Comparison of ENCODE assay signal across 20 cellular contexts in the genomic region with DNA sequence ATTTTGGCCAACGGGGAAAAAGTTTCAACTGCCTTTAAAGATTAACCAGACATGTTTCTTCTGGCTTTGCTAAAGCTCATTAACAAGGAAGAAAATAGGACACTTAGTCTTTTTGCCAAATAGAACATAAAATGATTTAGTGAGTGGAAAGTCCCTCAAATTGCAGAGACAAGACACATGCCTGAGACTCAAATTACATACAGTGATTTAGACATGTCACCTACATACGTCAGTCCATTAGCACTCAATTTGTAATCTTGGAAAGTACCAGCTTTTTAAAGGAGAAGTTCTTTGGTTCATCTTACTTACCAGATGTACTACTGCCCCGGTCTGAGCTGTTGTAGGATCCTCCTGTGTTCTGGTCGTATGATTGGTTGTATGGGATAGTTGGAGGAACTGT.
DNase-seq lines count a peak whose midpoint lies in the region; ATAC-seq, FAIRE-seq and TF ChIP-seq lines count a peak whose summit lies in the region.
"Had no signal": no experiment of that assay in that cellular context is flagged by ENCODE, and none has a peak within 500 bp of the region (broad histone marks: within the 10 kb centered on the region; RNA-seq: fewer than 3 reads in every experiment).

No MANE protein-coding gene starts in this region.

- no peaks in the 10 kb centered on the region for H3K27me3 ChIP-seq in GM12878 (replicated peaks in 1 of 2; ENCODE audit: control insufficient read depth in 2 of 2, insufficient read depth in 2 of 2, low read length in 1 of 2)
- H3K27me3 ChIP-seq in hepatocyte = no peaks in the 10 kb centered on the region
- no peaks in the 10 kb centered on the region for H3K27me3 ChIP-seq in spleen (replicated peaks in 1 of 7)
- H3K27me3 ChIP-seq in gastrocnemius medialis = no peaks in the 10 kb centered on the region
- H3K27me3 ChIP-seq: sigmoid colon, testis had no signal

- H3K4me3 ChIP-seq in GM12878 = no peak overlapping the region
- no peak overlapping the region for H3K4me3 ChIP-seq in hepatocyte
- no peak overlapping the region for H3K4me3 ChIP-seq in spleen
- H3K4me3 ChIP-seq in gastrocnemius medialis = no peak overlapping the region
- H3K4me3 ChIP-seq: sigmoid colon, testis had no signal

- POLR2A ChIA-PET in GM12878 (lab: Charles Lee) = interaction anchor here (0.8 to 1.1 kb wide), 2 partner anchors 9 to 290 kb away, joined by 3 read pairs; no protein-coding TSS in a partner anchor

- ATAC-seq in GM19463 (IDR thresholded peaks at IDR 0.05; ENCODE audit: unreplicated experiment) (peak; percentile 76), GM12878 (peak; percentile 94), gastrocnemius medialis (no peak)
- ATAC-seq: HepG2 had no signal

- TF ChIP-seq CTCF in GM12878 (IDR thresholded peaks at IDR 0.05 in 2 of 3, conservative IDR thresholded peaks at IDR 0.05 in 1 of 3; ENCODE audit: control insufficient read depth in 2 of 3, extremely low read depth in 1 of 3, insufficient read depth in 1 of 3, low read depth in 3 of 3, low read length in 3 of 3) = no peak
- no peak for TF ChIP-seq CTCF in hepatocyte (IDR thresholded peaks at IDR 0.05; ENCODE audit: poor library complexity)
- TF ChIP-seq CTCF in spleen (IDR thresholded peaks at IDR 0.05 in 8 of 11, conservative IDR thresholded peaks at IDR 0.05 in 3 of 11) = no peak
- TF ChIP-seq CTCF in gastrocnemius medialis (IDR thresholded peaks at IDR 0.05 in 4 of 5, conservative IDR thresholded peaks at IDR 0.05 in 1 of 5) = no peak

- FAIRE-seq in GM12878 (lab: Jason Lieb, UNC) = peak; percentile 18
- FAIRE-seq: GM18507, HepG2 had no signal

- peak; percentile 63 to 65; a peak in 2 of 4 replicates for TF ChIP-seq EP300 in GM12878 (IDR thresholded peaks at IDR 0.05; ENCODE audit: borderline replicate concordance in 1 of 2, control insufficient read depth in 1 of 2, low read depth in 2 of 2, low read length in 2 of 2)

- WGBS in GM12878 (ENCODE audit: insufficient coverage, insufficient replicate concordance, low lambda C conversion rate, missing lambda C conversion rate) = 32% methylated on average over 4 of the region's 4 CpGs
- WGBS in hepatocyte (ENCODE audit: low lambda C conversion rate, missing lambda C conversion rate) = 60% methylated on average over 4 of the region's 4 CpGs
- WGBS in spleen, 5 donors = 59 to 85% (median 78%) methylated on average over 4 of the region's 4 CpGs

- H3K36me3 ChIP-seq in GM12878 (ENCODE audit: control insufficient read depth in 2 of 2, insufficient read depth in 2 of 2, low read length in 1 of 2) (no peaks in the 10 kb centered on the region), hepatocyte (replicated peaks; ENCODE audit: insufficient read depth, low read depth) (peaks cover 4% of the 10 kb centered on the region), spleen (no peaks in the 10 kb centered on the region), gastrocnemius medialis (no peaks in the 10 kb centered on the region)

- H3K9me2 ChIP-seq in hepatocyte (replicated peaks; ENCODE audit: insufficient read depth) = no peaks in the 10 kb centered on the region
- H3K9me2 ChIP-seq: SK-N-SH had no signal

- CTCF ChIA-PET in GM12878 (lab: Yijun Ruan, JAX) = interaction anchor here (0.7 to 6.5 kb wide), 6 partner anchors 8 to 399 kb away, joined by 3 to 43 read pairs (median 4); no protein-coding TSS in a partner anchor

- TF ChIP-seq POLR2A in GM12878 (IDR thresholded peaks at IDR 0.05; ENCODE audit: low read depth, low read length) (no peak), spleen (IDR thresholded peaks at IDR 0.05) (no peak), gastrocnemius medialis (IDR thresholded peaks at IDR 0.05) (no peak)

- H3K4me2 ChIP-seq in GM12878 (ENCODE audit: control insufficient read depth, insufficient read depth) (no peak overlapping the region), hepatocyte (no peak overlapping the region)
- H3K4me2 ChIP-seq: SK-N-SH had no signal

- H3K9me3 ChIP-seq in GM12878 (replicated peaks; ENCODE audit: control insufficient read depth, insufficient read depth, low read length) (no peaks in the 10 kb centered on the region), hepatocyte (ENCODE audit: low read depth) (no peaks in the 10 kb centered on the region), spleen (no peaks in the 10 kb centered on the region), gastrocnemius medialis (no peaks in the 10 kb centered on the region)
- H3K9me3 ChIP-seq: sigmoid colon, SK-N-SH, testis had no signal

- no peaks in the 10 kb centered on the region for H3K79me2 ChIP-seq in GM12878 (ENCODE audit: control insufficient read depth, insufficient read depth, low read length)
- no peaks in the 10 kb centered on the region for H3K79me2 ChIP-seq in hepatocyte

- DNase-seq in GM12878 (ENCODE audit: low read depth, low spot score) = no peak
- no peak for DNase-seq in hepatocyte (ENCODE audit: low spot score)
- DNase-seq in spleen = no peak
- DNase-seq in activated effector memory CD4-positive, alpha-beta T cell treated with anti-CD3 and anti-CD28 coated beads, Interleukin-2, amount 50 U/mL, for 16 hours = no peak
- DNase-seq in gastrocnemius medialis = no peak
- DNase-seq in NCI-H2081 treated with DMSO at 0.1 percent for 48 hours (lab: John Stamatoyannopoulos, UW) = no peak
- DNase-seq: activated CD4-positive, alpha-beta T cell treated with anti-CD3 and anti-CD28 coated beads, Interleukin-2, amount 10 ng/mL, durations not matched to agents 7 days and 5 days; caudate nucleus; head of caudate nucleus; NCI-H2171; NCI-H748 treated with DMSO at 0.1 percent for 48 hours; occipital lobe; sigmoid colon; SK-N-SH; stimulated activated CD4-positive, alpha-beta T cell treated with anti-CD3 and anti-CD28 coated beads, Interleukin-4, amount 100 ng/mL, for 24 hours; stimulated activated CD8-positive, alpha-beta memory T cell treated with anti-CD3 and anti-CD28 coated beads, Interleukin-4, amount 100 ng/mL, for 48 hours; testis had no signal

- H2AFZ ChIP-seq in GM12878 (ENCODE audit: control insufficient read depth, low read depth, low read length) (no peak overlapping the region), hepatocyte (no peak overlapping the region)

- no peak overlapping the region for H3K9ac ChIP-seq in GM12878 (ENCODE audit: control insufficient read depth, insufficient read depth, low read length)
- H3K9ac ChIP-seq: SK-N-SH had no signal

- no TSS peak for BruUV-seq in GM12878 (replicated peaks; lab: Mats Ljungman, UMichigan)

- H3K27ac ChIP-seq in GM12878 (ENCODE audit: control insufficient read depth, insufficient read depth) (no peak overlapping the region), hepatocyte (peak overlapping the region; percentile 50), spleen (peak overlapping the region in 6 of 8 donors; percentile 29 to 53 (median 46)), gastrocnemius medialis (no peak overlapping the region)
- H3K27ac ChIP-seq: sigmoid colon, testis had no signal

- intact Hi-C loops in GM12878 (cut with micrococcal nuclease; ENCODE audit: unreplicated experiment) (no loop called here), spleen (cut with DNase I; ENCODE audit: low total_unique reads) (no loop called here), gastrocnemius medialis (cut with DNase I; ENCODE audit: low total_unique reads) (no loop called here)

- H3K4me1 ChIP-seq in GM12878 (ENCODE audit: control insufficient read depth, insufficient read depth, low read length) = no peaks in the 10 kb centered on the region
- H3K4me1 ChIP-seq in hepatocyte (ENCODE audit: insufficient read depth) = peaks cover 7% of the 10 kb centered on the region
- no peaks in the 10 kb centered on the region for H3K4me1 ChIP-seq in spleen
- no peaks in the 10 kb centered on the region for H3K4me1 ChIP-seq in gastrocnemius medialis
- H3K4me1 ChIP-seq: sigmoid colon, testis had no signal

- SMC1A ChIA-PET in GM12878 (lab: Charles Lee; ENCODE audit: uncharacterized antibody, unreplicated experiment) = interaction anchor here (0.8 to 4.6 kb wide), 7 partner anchors 12 to 415 kb away, joined by 3 to 61 read pairs (median 4); no protein-coding TSS in a partner anchor

- RAD21 ChIA-PET in GM12878 (lab: Charles Lee; ENCODE audit: unreplicated experiment) = interaction anchor here (1.1 to 2.9 kb wide), 3 partner anchors 11 to 44 kb away, joined by 3 to 35 read pairs (median 3); no protein-coding TSS in a partner anchor

- no peaks in the 10 kb centered on the region for H4K20me1 ChIP-seq in GM12878 (ENCODE audit: control insufficient read depth, insufficient read depth)
- no peaks in the 10 kb centered on the region for H4K20me1 ChIP-seq in hepatocyte (ENCODE audit: insufficient read depth, poor library complexity, severe bottlenecking)

- no peak for TF ChIP-seq RAD21 in GM12878 (IDR thresholded peaks at IDR 0.05; ENCODE audit: insufficient read depth, low read depth, low read length)

- in situ Hi-C loops in GM12878 (cut with MboI) = no loop called here
- in situ Hi-C loops in gastrocnemius medialis (cut with MboI; ENCODE audit: low sequenced_read_pairs in 4 of 4) = loop anchor here in 1 of 4 donors (25.0 kb wide), 1 partner anchor 1596 kb away; a partner anchor contains a TSS

TF ChIP-seq in GM12878, 131 proteins besides CTCF, POLR2A, EP300 and RAD21 (continues in another document):
- TF ChIP-seq KLF5 (IDR thresholded peaks at IDR 0.05; ENCODE audit: partially characterized antibody) (no peak), TARDBP (IDR thresholded peaks at IDR 0.05; ENCODE audit: borderline replicate concordance) (no peak), SMAD1 (IDR thresholded peaks at IDR 0.05; ENCODE audit: low read depth, partially characterized antibody) (no peak), IRF4 (IDR thresholded peaks at IDR 0.05; ENCODE audit: low read depth, low read length) (no peak), SREBF2 (IDR thresholded peaks at IDR 0.05; ENCODE audit: low read length) (no peak), BHLHE40 (IDR thresholded peaks at IDR 0.05; ENCODE audit: borderline replicate concordance in 1 of 2, low read depth in 2 of 2, low read length in 1 of 2) (peak in 1 of 2 experiments; percentile 53; a peak in 1 of 4 replicates), YY1 (IDR thresholded peaks at IDR 0.05; ENCODE audit: low read depth, low read length) (no peak), IKZF2 (IDR thresholded peaks at IDR 0.05) (peak; percentile 19 to 45; a peak in 2 of 4 replicates), RUNX3 (IDR thresholded peaks at IDR 0.05; ENCODE audit: low read length) (no peak), CREB1 (IDR thresholded peaks at IDR 0.05; ENCODE audit: low read depth) (no peak), PAX5 (IDR thresholded peaks at IDR 0.05; ENCODE audit: borderline replicate concordance, low read depth, low read length) (no peak)
- TF ChIP-seq, protein P1, sequence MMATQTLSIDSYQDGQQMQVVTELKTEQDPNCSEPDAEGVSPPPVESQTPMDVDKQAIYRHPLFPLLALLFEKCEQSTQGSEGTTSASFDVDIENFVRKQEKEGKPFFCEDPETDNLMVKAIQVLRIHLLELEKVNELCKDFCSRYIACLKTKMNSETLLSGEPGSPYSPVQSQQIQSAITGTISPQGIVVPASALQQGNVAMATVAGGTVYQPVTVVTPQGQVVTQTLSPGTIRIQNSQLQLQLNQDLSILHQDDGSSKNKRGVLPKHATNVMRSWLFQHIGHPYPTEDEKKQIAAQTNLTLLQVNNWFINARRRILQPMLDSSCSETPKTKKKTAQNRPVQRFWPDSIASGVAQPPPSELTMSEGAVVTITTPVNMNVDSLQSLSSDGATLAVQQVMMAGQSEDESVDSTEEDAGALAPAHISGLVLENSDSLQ (IDR thresholded peaks at IDR 0.05) = peak; percentile 75

Comparison
In these comparisons a context has a peak if more than half of its experiments do, and no peak if none do; other contexts are left out.
1. ATAC-seq: peak in GM19463 (single experiment) and GM12878 (single experiment); none in gastrocnemius medialis (0 of 2).
2. H3K27ac ChIP-seq: peak in hepatocyte (single experiment) and spleen (6 of 8); none in GM12878 (single experiment) and gastrocnemius medialis (0 of 4).